2 cellular contexts compared by ENCODE assay signal in genomic region chr6:36677059-36677749, GRCh38.
A peak's percentile ranks its signal among the peaks of the same experiment; 100 is the strongest.
TF ChIP-seq lines count a peak whose summit lies in the region.

No MANE protein-coding gene starts in this region.

TF ChIP-seq in A549, 52 proteins besides CTCF, POLR2A, EP300 and RAD21:
- no peak for TF ChIP-seq NPAS2 (CRISPR knock-in tag; IDR thresholded peaks at IDR 0.05; ENCODE audit: borderline replicate concordance)
- TF ChIP-seq FOXS1 (CRISPR knock-in tag; IDR thresholded peaks at IDR 0.05): no peak
- TF ChIP-seq MYC (IDR thresholded peaks at IDR 0.05; ENCODE audit: borderline replicate concordance, low read length): no peak
- TF ChIP-seq NR3C1 (IDR thresholded peaks at IDR 0.05): no peak
- TF ChIP-seq CHD4 (IDR thresholded peaks at IDR 0.05; ENCODE audit: borderline replicate concordance): no peak
- no peak for TF ChIP-seq HOXA7 (CRISPR knock-in tag; IDR thresholded peaks at IDR 0.05)
- TF ChIP-seq ZNF302 (CRISPR knock-in tag; IDR thresholded peaks at IDR 0.05): no peak

TF ChIP-seq in K562, 482 proteins besides CTCF, POLR2A, EP300 and RAD21:
- 0 out of 2 replicates have a peak, but pooled peaks have one; percentile 15 for TF ChIP-seq PKNOX1 (IDR thresholded peaks at IDR 0.05)
- no peak for TF ChIP-seq CEBPZ (IDR thresholded peaks at IDR 0.05; ENCODE audit: borderline replicate concordance, low read depth, low read length)
